In genomic region chr6:161694995-161695394, GRCh38 we compare ENCODE assay signal across 9 cellular contexts.
DNase-seq lines count a peak whose midpoint lies in the region; ATAC-seq and TF ChIP-seq lines count a peak whose summit lies in the region.
"Had no signal": no experiment of that assay in that cellular context is flagged by ENCODE, and none has a peak within 500 bp of the region (broad histone marks: within the 10 kb centered on the region; RNA-seq: fewer than 3 reads in every experiment).

No MANE protein-coding gene starts in this region.

- CTCF ChIA-PET in Panc1 (lab: Charles Lee), result interaction anchor here (0.7 kb wide), 1 partner anchor 288 kb away, joined by 3 read pairs; no protein-coding TSS in a partner anchor

- ATAC-seq in GM18868 (IDR thresholded peaks at IDR 0.05; ENCODE audit: unreplicated experiment) (peak; percentile 83), Panc1 (no peak), right cardiac atrium (peak; percentile 35 to 41), HG02798 (IDR thresholded peaks at IDR 0.05; ENCODE audit: poor library complexity, unreplicated experiment) (no peak), GM21619 (IDR thresholded peaks at IDR 0.05; ENCODE audit: unreplicated experiment) (no peak)

- POLR2A ChIA-PET in Panc1 (lab: Charles Lee), result no interaction called here

- TF ChIP-seq CTCF in Panc1 (IDR thresholded peaks at IDR 0.05), result peak; percentile 60

- 71% methylated on average over 3 of the region's 3 CpGs for WGBS in right cardiac atrium

- in situ Hi-C loops in Panc1 (cut with HindIII; ENCODE audit: low pct_unique_long_range_greater_than_20kb, low sequenced_read_pairs), result no loop called here

- H3K4me3 ChIP-seq in Panc1 (ENCODE audit: low read depth in 2 of 2, low read length in 2 of 2) (no peak overlapping the region), right cardiac atrium (ENCODE audit: low read length) (no peak overlapping the region)

- H3K9me3 ChIP-seq in Panc1 (ENCODE audit: control insufficient read depth, insufficient read depth, low read depth, low read length) (no peaks in the 10 kb centered on the region), right cardiac atrium (ENCODE audit: control insufficient read depth, low read length) (no peaks in the 10 kb centered on the region)
- H3K9me3 ChIP-seq: neutrophil had no signal

- H3K27me3 ChIP-seq in Panc1 (ENCODE audit: control insufficient read depth, insufficient read depth, low read length), result no peaks in the 10 kb centered on the region
- H3K27me3 ChIP-seq in right cardiac atrium (ENCODE audit: control insufficient read depth, insufficient read depth), result no peaks in the 10 kb centered on the region
- H3K27me3 ChIP-seq: neutrophil had no signal

- H3K27ac ChIP-seq in Panc1 (ENCODE audit: low read length) (no peak overlapping the region), right cardiac atrium (ENCODE audit: low read length) (no peak overlapping the region)
- H3K27ac ChIP-seq: neutrophil had no signal

- H3K4me1 ChIP-seq in Panc1 (ENCODE audit: control insufficient read depth, insufficient read depth, low read length) (no peaks in the 10 kb centered on the region), right cardiac atrium (ENCODE audit: control insufficient read depth, insufficient read depth, low read length) (no peaks in the 10 kb centered on the region)

- intact Hi-C loops in Panc1 (cut with micrococcal nuclease; ENCODE audit: unreplicated experiment) (loop anchor here (10.0 kb wide), 1 partner anchor 280 kb away; no protein-coding TSS in a partner anchor), right cardiac atrium (cut with DNase I) (loop anchor here in 3 of 4 donors (10.0 kb wide), 1 partner anchor 280 kb away; no protein-coding TSS in a partner anchor)

- DNase-seq in AG08395 (ENCODE audit: low spot score) (peak; percentile 55), Panc1 (ENCODE audit: low read depth, low spot score) (peak; percentile 4), right cardiac atrium (no peak), T-helper 9 cell (no peak), LoVo (ENCODE audit: low spot score) (no peak)

- no TSS peak for BruUV-seq in Panc1 (replicated peaks; lab: Mats Ljungman, UMichigan)

- no peaks in the 10 kb centered on the region for H3K36me3 ChIP-seq in Panc1 (ENCODE audit: control insufficient read depth, insufficient read depth, low read length)
- H3K36me3 ChIP-seq: neutrophil had no signal

Comparison
In these comparisons a context has a peak if more than half of its experiments do, and no peak if none do; other contexts are left out.
1. DNase-seq: peak in AG08395 (single experiment) and Panc1 (single experiment); none in right cardiac atrium (0 of 3), T-helper 9 cell (single experiment) and LoVo (single experiment).
2. ATAC-seq: peak in GM18868 (single experiment) and right cardiac atrium (2 of 2); none in Panc1 (single experiment), HG02798 (single experiment) and GM21619 (single experiment).